In the genomic region with DNA sequence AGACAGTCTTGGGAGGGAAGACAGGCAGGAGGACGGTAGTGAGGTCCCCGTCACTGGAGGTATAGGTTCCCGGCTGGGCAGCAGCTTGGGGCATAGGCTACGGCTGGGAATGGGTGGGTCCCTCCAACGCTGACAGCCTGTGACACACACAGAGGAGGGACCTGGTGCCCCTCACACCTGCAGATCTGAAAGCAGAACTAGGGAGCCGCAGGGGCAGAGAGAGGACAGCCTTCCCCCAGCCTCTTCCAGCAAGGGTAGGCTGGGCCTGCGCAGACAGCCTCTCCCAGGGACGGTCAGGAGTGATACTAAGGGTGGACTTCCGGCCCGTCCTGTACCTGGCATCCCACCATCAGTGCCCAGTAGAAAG, we compare ENCODE assay signal across 8 cellular contexts. TPM values are rescaled to one million over a fixed set of nuclear protein-coding genes. Genes with fewer than 3 reads are reported as not detected.
DNase-seq lines count a peak whose midpoint lies in the region; ATAC-seq and TF ChIP-seq lines count a peak whose summit lies in the region.
"Had no signal": no experiment of that assay in that cellular context is flagged by ENCODE, and none has a peak within 500 bp of the region (broad histone marks: within the 10 kb centered on the region; RNA-seq: fewer than 3 reads in every experiment).

No MANE protein-coding gene starts in this region.

- TF ChIP-seq POLR2A in adrenal gland (IDR thresholded peaks at IDR 0.05), result no peak

- no peaks in the 10 kb centered on the region for H3K36me3 Mint-ChIP-seq in activated B cell treated with CpG ODN at 0.5 μM for 24 hours (ENCODE audit: low read depth)
- no peaks in the 10 kb centered on the region for H3K36me3 Mint-ChIP-seq in stimulated activated memory B cell treated with anti-CD40 and anti-IgM and Interleukin-4, amounts not matched to agents 10 μg/mL and 1 μg/mL and 100 μg/mL, for 72 hours

- POLR2A ChIA-PET in activated B cell treated with CpG ODN at 0.5 μM for 24 hours (lab: Charles Lee), result interaction anchor here (0.6 to 10.0 kb wide), 22 partner anchors 8 to 1099 kb away, joined by 3 to 311 read pairs (median 9); partner anchors contain the start of genes ATP2A3, CAMKK1, CYB5D2 and NCBP3

- H3K36me3 ChIP-seq in adrenal gland (replicated peaks in 1 of 2), result no peaks in the 10 kb centered on the region

- peaks cover 87% of the 10 kb centered on the region for H3K4me1 Mint-ChIP-seq in activated B cell treated with CpG ODN at 0.5 μM for 24 hours
- peaks cover 79% of the 10 kb centered on the region for H3K4me1 Mint-ChIP-seq in stimulated activated memory B cell treated with anti-CD40 and anti-IgM and Interleukin-4, amounts not matched to agents 10 μg/mL and 1 μg/mL and 100 μg/mL, for 72 hours

- H3K27ac Mint-ChIP-seq in activated B cell treated with CpG ODN at 0.5 μM for 24 hours, result peak overlapping the region; percentile 96
- H3K27ac Mint-ChIP-seq in stimulated activated memory B cell treated with anti-CD40 and anti-IgM and Interleukin-4, amounts not matched to agents 10 μg/mL and 1 μg/mL and 100 μg/mL, for 72 hours, result peak overlapping the region; percentile 91

- no peaks in the 10 kb centered on the region for H3K27me3 ChIP-seq in adrenal gland

- H3K9me3 Mint-ChIP-seq in activated B cell treated with CpG ODN at 0.5 μM for 24 hours, result no peaks in the 10 kb centered on the region
- no peaks in the 10 kb centered on the region for H3K9me3 Mint-ChIP-seq in stimulated activated memory B cell treated with anti-CD40 and anti-IgM and Interleukin-4, amounts not matched to agents 10 μg/mL and 1 μg/mL and 100 μg/mL, for 72 hours

- peak overlapping the region in 1 of 5 donors; percentile 16 for H3K27ac ChIP-seq in adrenal gland

- H3K4me1 ChIP-seq in adrenal gland (replicated peaks in 1 of 2), result peaks cover 14 to 22% of the 10 kb centered on the region in 2 donors

- ATAC-seq in GM19035 (IDR thresholded peaks at IDR 0.05; ENCODE audit: unreplicated experiment) (peak; percentile 41), HG02981 (IDR thresholded peaks at IDR 0.05; ENCODE audit: unreplicated experiment) (peak; percentile 45), activated B cell treated with CpG ODN at 0.5 μM for 24 hours (ENCODE audit: low read depth) (peak; percentile 71)
- peak; percentile 88 for ATAC-seq in stimulated activated memory B cell treated with anti-CD40 and anti-IgM and Interleukin-4, amounts not matched to agents 10 μg/mL and 1 μg/mL and 100 μg/mL, for 72 hours

- H3K9me3 ChIP-seq in adrenal gland (replicated peaks in 1 of 3), result no peaks in the 10 kb centered on the region

- WGBS in adrenal gland, 4 donors, result 80 to 82% (median 81%) methylated on average over 6 to 10 of the region's 10 CpGs

- peak overlapping the region; percentile 82 for H3K4me3 Mint-ChIP-seq in activated B cell treated with CpG ODN at 0.5 μM for 24 hours
- H3K4me3 Mint-ChIP-seq in stimulated activated memory B cell treated with anti-CD40 and anti-IgM and Interleukin-4, amounts not matched to agents 10 μg/mL and 1 μg/mL and 100 μg/mL, for 72 hours, result peak overlapping the region; percentile 76

- no peaks in the 10 kb centered on the region for H3K27me3 Mint-ChIP-seq in activated B cell treated with CpG ODN at 0.5 μM for 24 hours
- H3K27me3 Mint-ChIP-seq in stimulated activated memory B cell treated with anti-CD40 and anti-IgM and Interleukin-4, amounts not matched to agents 10 μg/mL and 1 μg/mL and 100 μg/mL, for 72 hours, result no peaks in the 10 kb centered on the region

- CTCF ChIA-PET in activated B cell treated with CpG ODN at 0.5 μM for 24 hours (lab: Charles Lee), result interaction anchor here (0.6 to 5.7 kb wide), 27 partner anchors 10 to 177 kb away, joined by 3 to 72 read pairs (median 5); partner anchors contain the start of gene NCBP3

- H3K4me3 ChIP-seq in adrenal gland, result no peak overlapping the region

- intact Hi-C loops in activated B cell treated with CpG ODN at 0.5 μM for 24 hours (cut with micrococcal nuclease) (loop anchor here (1.0 to 10.0 kb wide), 11 partner anchors 10 to 1033 kb away; partner anchors contain the start of genes CYB5D2, NCBP3, P2RX5 and PFN1), adrenal gland (cut with DNase I) (loop anchor here in 1 of 2 donors (5.0 kb wide), 1 partner anchor 93 kb away; no protein-coding TSS in a partner anchor)

- TF ChIP-seq CTCF in activated B cell treated with CpG ODN at 0.5 μM for 24 hours (IDR thresholded peaks at IDR 0.05) (no peak), adrenal gland (IDR thresholded peaks at IDR 0.05) (no peak)

- DNase-seq in activated B cell treated with CpG ODN at 0.5 μM for 24 hours (peak; percentile 71), adrenal gland (no peak), HuH-7 (ENCODE audit: low spot score) (no peak)
- no peak for DNase-seq in stimulated activated CD4-positive, alpha-beta T cell treated with anti-CD3 and anti-CD28 coated beads, Interleukin-4, amount 100 ng/mL, for 1 hour

RNA-seq across cellular contexts. Expression of gene P2RX1, which starts 2.0 kb away (rescaled TPM):
- 22.0 and 26.0 TPM in 2 replicates for total RNA-seq in activated B cell treated with CpG ODN at 0.5 μM for 24 hours
- total RNA-seq in adrenal gland, result 1 to 10 TPM in 4 of 8 donors, under 1 TPM in 4; 0.42 to 2.1 (median 0.92) TPM
- polyA plus RNA-seq in adrenal gland, result 1 to 10 TPM in 2 of 3 donors, under 1 TPM in 1; 0.59 to 8.6 (median 3.3) TPM
- total RNA-seq: HT1080 had no signal

RNA-seq across cellular contexts. Expression of gene CAMKK1, which starts 21.4 kb away (rescaled TPM):
- total RNA-seq in activated B cell treated with CpG ODN at 0.5 μM for 24 hours (4.3 and 6.1 TPM in 2 replicates), adrenal gland (10 to 100 TPM in 6 of 8 donors, 1 to 10 TPM in 2; 6.0 to 17.9 (median 10.8) TPM)
- polyA plus RNA-seq in adrenal gland, result 10 to 100 TPM in 2 of 3 donors, 1 to 10 TPM in 1; 6.9 to 28.2 (median 10.6) TPM

RNA-seq across cellular contexts. Expression of gene ATP2A3, which starts 49.9 kb away (rescaled TPM):
- 458 and 541 TPM in 2 replicates for total RNA-seq in activated B cell treated with CpG ODN at 0.5 μM for 24 hours
- 10 to 100 TPM; 12.1 to 29.1 (median 15.9) TPM for total RNA-seq in adrenal gland
- 10 to 100 TPM in 2 of 3 donors, 1 to 10 TPM in 1; 3.7 to 27.1 (median 26.1) TPM for polyA plus RNA-seq in adrenal gland
- total RNA-seq: HT1080 had no signal

Comparison
In these comparisons a context has a peak if more than half of its experiments do, and no peak if none do; other contexts are left out.
1. RNA of gene ATP2A3, which starts 49.9 kb away (total RNA-seq): 458 to 541 TPM in activated B cell treated with CpG ODN at 0.5 μM for 24 hours; 12.1 to 29.1 TPM in adrenal gland; every median in the first group is over 10 times any median in the second.
2. Peak in every context shown above with its lines, with median percentiles within 50 percentile points of each other: ATAC-seq.